In the genomic region with DNA sequence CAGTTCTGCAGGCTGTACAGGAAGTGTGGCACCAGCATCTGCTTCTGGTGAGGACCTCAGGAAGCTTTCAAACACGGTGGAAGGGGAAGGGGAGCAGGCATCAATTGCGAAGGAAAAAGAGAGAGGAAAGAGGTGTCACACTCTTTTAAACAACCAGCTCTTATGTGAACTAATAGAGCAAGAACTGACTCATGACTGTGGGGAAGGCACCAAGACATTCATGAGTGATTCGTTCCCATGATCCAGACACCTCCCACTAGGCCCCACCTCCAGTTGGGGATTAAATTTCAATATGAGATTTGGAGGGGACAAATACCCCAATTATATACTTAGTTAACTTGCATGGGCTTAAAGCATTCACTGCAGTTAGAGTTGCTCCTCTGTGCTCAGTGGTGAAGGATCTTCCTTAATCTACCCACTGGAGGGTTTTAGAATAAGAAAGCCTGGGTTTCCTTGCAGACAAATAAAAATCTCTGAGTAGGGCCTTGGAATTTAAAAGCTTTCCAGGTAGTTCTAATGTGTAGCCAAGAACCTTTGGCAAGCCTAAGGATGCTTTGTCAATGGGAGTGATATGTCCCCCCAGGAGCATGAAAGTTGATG, we compare ENCODE assay signal across 1 cellular context.
TF ChIP-seq lines count a peak whose summit lies in the region.

No MANE protein-coding gene starts in this region.

TF ChIP-seq in GM23338, 12 proteins besides CTCF, POLR2A, EP300 and RAD21:
- no peak for TF ChIP-seq EZH2 (IDR thresholded peaks at IDR 0.05; ENCODE audit: low read depth, unreplicated experiment)
- TF ChIP-seq, protein P1, sequence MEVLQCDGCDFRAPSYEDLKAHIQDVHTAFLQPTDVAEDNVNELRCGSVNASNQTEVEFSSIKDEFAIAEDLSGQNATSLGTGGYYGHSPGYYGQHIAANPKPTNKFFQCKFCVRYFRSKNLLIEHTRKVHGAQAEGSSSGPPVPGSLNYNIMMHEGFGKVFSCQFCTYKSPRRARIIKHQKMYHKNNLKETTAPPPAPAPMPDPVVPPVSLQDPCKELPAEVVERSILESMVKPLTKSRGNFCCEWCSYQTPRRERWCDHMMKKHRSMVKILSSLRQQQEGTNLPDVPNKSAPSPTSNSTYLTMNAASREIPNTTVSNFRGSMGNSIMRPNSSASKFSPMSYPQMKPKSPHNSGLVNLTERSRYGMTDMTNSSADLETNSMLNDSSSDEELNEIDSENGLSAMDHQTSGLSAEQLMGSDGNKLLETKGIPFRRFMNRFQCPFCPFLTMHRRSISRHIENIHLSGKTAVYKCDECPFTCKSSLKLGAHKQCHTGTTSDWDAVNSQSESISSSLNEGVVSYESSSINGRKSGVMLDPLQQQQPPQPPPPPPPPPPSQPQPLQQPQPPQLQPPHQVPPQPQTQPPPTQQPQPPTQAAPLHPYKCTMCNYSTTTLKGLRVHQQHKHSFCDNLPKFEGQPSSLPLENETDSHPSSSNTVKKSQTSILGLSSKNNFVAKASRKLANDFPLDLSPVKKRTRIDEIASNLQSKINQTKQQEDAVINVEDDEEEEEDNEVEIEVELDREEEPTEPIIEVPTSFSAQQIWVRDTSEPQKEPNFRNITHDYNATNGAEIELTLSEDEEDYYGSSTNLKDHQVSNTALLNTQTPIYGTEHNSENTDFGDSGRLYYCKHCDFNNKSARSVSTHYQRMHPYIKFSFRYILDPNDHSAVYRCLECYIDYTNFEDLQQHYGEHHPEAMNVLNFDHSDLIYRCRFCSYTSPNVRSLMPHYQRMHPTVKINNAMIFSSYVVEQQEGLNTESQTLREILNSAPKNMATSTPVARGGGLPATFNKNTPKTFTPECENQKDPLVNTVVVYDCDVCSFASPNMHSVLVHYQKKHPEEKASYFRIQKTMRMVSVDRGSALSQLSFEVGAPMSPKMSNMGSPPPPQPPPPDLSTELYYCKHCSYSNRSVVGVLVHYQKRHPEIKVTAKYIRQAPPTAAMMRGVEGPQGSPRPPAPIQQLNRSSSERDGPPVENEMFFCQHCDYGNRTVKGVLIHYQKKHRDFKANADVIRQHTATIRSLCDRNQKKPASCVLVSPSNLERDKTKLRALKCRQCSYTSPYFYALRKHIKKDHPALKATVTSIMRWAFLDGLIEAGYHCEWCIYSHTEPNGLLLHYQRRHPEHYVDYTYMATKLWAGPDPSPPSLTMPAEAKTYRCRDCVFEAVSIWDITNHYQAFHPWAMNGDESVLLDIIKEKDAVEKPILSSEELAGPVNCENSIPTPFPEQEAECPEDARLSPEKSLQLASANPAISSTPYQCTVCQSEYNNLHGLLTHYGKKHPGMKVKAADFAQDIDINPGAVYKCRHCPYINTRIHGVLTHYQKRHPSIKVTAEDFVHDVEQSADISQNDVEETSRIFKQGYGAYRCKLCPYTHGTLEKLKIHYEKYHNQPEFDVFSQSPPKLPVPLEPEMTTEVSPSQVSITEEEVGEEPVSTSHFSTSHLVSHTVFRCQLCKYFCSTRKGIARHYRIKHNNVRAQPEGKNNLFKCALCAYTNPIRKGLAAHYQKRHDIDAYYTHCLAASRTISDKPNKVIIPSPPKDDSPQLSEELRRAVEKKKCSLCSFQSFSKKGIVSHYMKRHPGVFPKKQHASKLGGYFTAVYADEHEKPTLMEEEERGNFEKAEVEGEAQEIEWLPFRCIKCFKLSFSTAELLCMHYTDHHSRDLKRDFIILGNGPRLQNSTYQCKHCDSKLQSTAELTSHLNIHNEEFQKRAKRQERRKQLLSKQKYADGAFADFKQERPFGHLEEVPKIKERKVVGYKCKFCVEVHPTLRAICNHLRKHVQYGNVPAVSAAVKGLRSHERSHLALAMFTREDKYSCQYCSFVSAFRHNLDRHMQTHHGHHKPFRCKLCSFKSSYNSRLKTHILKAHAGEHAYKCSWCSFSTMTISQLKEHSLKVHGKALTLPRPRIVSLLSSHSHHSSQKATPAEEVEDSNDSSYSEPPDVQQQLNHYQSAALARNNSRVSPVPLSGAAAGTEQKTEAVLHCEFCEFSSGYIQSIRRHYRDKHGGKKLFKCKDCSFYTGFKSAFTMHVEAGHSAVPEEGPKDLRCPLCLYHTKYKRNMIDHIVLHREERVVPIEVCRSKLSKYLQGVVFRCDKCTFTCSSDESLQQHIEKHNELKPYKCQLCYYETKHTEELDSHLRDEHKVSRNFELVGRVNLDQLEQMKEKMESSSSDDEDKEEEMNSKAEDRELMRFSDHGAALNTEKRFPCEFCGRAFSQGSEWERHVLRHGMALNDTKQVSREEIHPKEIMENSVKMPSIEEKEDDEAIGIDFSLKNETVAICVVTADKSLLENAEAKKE (CRISPR knock-in tag; IDR thresholded peaks at IDR 0.05) = no peak
- no peak for TF ChIP-seq CREB1 (CRISPR knock-in tag; IDR thresholded peaks at IDR 0.05; ENCODE audit: low read depth)
- TF ChIP-seq, protein P2, sequence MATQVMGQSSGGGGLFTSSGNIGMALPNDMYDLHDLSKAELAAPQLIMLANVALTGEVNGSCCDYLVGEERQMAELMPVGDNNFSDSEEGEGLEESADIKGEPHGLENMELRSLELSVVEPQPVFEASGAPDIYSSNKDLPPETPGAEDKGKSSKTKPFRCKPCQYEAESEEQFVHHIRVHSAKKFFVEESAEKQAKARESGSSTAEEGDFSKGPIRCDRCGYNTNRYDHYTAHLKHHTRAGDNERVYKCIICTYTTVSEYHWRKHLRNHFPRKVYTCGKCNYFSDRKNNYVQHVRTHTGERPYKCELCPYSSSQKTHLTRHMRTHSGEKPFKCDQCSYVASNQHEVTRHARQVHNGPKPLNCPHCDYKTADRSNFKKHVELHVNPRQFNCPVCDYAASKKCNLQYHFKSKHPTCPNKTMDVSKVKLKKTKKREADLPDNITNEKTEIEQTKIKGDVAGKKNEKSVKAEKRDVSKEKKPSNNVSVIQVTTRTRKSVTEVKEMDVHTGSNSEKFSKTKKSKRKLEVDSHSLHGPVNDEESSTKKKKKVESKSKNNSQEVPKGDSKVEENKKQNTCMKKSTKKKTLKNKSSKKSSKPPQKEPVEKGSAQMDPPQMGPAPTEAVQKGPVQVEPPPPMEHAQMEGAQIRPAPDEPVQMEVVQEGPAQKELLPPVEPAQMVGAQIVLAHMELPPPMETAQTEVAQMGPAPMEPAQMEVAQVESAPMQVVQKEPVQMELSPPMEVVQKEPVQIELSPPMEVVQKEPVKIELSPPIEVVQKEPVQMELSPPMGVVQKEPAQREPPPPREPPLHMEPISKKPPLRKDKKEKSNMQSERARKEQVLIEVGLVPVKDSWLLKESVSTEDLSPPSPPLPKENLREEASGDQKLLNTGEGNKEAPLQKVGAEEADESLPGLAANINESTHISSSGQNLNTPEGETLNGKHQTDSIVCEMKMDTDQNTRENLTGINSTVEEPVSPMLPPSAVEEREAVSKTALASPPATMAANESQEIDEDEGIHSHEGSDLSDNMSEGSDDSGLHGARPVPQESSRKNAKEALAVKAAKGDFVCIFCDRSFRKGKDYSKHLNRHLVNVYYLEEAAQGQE (IDR thresholded peaks at IDR 0.05; ENCODE audit: unreplicated experiment) = no peak
- no peak for TF ChIP-seq EZH2phosphoT487 (IDR thresholded peaks at IDR 0.05; ENCODE audit: unreplicated experiment)
- no peak for TF ChIP-seq JUNB (IDR thresholded peaks at IDR 0.05; ENCODE audit: unreplicated experiment)
- TF ChIP-seq NANOG (IDR thresholded peaks at IDR 0.05; ENCODE audit: borderline replicate concordance) = no peak
- TF ChIP-seq, protein P3, sequence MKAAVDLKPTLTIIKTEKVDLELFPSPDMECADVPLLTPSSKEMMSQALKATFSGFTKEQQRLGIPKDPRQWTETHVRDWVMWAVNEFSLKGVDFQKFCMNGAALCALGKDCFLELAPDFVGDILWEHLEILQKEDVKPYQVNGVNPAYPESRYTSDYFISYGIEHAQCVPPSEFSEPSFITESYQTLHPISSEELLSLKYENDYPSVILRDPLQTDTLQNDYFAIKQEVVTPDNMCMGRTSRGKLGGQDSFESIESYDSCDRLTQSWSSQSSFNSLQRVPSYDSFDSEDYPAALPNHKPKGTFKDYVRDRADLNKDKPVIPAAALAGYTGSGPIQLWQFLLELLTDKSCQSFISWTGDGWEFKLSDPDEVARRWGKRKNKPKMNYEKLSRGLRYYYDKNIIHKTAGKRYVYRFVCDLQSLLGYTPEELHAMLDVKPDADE (IDR thresholded peaks at IDR 0.05) = no peak
- no peak for TF ChIP-seq STAT1 (IDR thresholded peaks at IDR 0.05; ENCODE audit: unreplicated experiment)
- no peak for TF ChIP-seq ZNF331 (CRISPR knock-in tag; IDR thresholded peaks at IDR 0.05; ENCODE audit: low read depth)
